Comparison of ENCODE assay signal across 1 cellular context in genomic region chr13:75478659-75479058, GRCh38.
TF ChIP-seq lines count a peak whose summit lies in the region.

No MANE protein-coding gene starts in this region.

TF ChIP-seq in HepG2, 621 proteins besides CTCF, POLR2A, EP300 and RAD21 (continued from another document and continues in another):
- TF ChIP-seq KIAA2018 (CRISPR knock-in tag; IDR thresholded peaks at IDR 0.05; ENCODE audit: borderline replicate concordance): no peak
- peak; percentile 27; the same call in 1 of the 2 replicates for TF ChIP-seq RXRA (CRISPR knock-in tag; IDR thresholded peaks at IDR 0.05)
- no peak for TF ChIP-seq ZNF225 (CRISPR knock-in tag; IDR thresholded peaks at IDR 0.05)
- TF ChIP-seq REL (CRISPR knock-in tag; conservative IDR thresholded peaks at IDR 0.05): no peak
- no peak for TF ChIP-seq NFIB (CRISPR knock-in tag; IDR thresholded peaks at IDR 0.05; ENCODE audit: borderline replicate concordance)
- TF ChIP-seq, protein P1, sequence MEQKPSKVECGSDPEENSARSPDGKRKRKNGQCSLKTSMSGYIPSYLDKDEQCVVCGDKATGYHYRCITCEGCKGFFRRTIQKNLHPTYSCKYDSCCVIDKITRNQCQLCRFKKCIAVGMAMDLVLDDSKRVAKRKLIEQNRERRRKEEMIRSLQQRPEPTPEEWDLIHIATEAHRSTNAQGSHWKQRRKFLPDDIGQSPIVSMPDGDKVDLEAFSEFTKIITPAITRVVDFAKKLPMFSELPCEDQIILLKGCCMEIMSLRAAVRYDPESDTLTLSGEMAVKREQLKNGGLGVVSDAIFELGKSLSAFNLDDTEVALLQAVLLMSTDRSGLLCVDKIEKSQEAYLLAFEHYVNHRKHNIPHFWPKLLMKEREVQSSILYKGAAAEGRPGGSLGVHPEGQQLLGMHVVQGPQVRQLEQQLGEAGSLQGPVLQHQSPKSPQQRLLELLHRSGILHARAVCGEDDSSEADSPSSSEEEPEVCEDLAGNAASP (CRISPR knock-in tag; IDR thresholded peaks at IDR 0.05; ENCODE audit: borderline replicate concordance): peak; percentile 41; the same call in 1 of the 2 replicates
- no peak for TF ChIP-seq ZNF766 (CRISPR knock-in tag; IDR thresholded peaks at IDR 0.05; ENCODE audit: borderline replicate concordance)
- TF ChIP-seq, protein P2, sequence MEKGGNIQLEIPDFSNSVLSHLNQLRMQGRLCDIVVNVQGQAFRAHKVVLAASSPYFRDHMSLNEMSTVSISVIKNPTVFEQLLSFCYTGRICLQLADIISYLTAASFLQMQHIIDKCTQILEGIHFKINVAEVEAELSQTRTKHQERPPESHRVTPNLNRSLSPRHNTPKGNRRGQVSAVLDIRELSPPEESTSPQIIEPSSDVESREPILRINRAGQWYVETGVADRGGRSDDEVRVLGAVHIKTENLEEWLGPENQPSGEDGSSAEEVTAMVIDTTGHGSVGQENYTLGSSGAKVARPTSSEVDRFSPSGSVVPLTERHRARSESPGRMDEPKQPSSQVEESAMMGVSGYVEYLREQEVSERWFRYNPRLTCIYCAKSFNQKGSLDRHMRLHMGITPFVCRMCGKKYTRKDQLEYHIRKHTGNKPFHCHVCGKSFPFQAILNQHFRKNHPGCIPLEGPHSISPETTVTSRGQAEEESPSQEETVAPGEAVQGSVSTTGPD (CRISPR knock-in tag; IDR thresholded peaks at IDR 0.05): no peak
- TF ChIP-seq, protein P3, sequence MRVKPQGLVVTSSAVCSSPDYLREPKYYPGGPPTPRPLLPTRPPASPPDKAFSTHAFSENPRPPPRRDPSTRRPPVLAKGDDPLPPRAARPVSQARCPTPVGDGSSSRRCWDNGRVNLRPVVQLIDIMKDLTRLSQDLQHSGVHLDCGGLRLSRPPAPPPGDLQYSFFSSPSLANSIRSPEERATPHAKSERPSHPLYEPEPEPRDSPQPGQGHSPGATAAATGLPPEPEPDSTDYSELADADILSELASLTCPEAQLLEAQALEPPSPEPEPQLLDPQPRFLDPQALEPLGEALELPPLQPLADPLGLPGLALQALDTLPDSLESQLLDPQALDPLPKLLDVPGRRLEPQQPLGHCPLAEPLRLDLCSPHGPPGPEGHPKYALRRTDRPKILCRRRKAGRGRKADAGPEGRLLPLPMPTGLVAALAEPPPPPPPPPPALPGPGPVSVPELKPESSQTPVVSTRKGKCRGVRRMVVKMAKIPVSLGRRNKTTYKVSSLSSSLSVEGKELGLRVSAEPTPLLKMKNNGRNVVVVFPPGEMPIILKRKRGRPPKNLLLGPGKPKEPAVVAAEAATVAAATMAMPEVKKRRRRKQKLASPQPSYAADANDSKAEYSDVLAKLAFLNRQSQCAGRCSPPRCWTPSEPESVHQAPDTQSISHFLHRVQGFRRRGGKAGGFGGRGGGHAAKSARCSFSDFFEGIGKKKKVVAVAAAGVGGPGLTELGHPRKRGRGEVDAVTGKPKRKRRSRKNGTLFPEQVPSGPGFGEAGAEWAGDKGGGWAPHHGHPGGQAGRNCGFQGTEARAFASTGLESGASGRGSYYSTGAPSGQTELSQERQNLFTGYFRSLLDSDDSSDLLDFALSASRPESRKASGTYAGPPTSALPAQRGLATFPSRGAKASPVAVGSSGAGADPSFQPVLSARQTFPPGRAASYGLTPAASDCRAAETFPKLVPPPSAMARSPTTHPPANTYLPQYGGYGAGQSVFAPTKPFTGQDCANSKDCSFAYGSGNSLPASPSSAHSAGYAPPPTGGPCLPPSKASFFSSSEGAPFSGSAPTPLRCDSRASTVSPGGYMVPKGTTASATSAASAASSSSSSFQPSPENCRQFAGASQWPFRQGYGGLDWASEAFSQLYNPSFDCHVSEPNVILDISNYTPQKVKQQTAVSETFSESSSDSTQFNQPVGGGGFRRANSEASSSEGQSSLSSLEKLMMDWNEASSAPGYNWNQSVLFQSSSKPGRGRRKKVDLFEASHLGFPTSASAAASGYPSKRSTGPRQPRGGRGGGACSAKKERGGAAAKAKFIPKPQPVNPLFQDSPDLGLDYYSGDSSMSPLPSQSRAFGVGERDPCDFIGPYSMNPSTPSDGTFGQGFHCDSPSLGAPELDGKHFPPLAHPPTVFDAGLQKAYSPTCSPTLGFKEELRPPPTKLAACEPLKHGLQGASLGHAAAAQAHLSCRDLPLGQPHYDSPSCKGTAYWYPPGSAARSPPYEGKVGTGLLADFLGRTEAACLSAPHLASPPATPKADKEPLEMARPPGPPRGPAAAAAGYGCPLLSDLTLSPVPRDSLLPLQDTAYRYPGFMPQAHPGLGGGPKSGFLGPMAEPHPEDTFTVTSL (CRISPR knock-in tag; IDR thresholded peaks at IDR 0.05; ENCODE audit: borderline replicate concordance): peak; percentile 69; the same call in 1 of the 2 replicates
- no peak for TF ChIP-seq ZMYM2 (CRISPR knock-in tag; IDR thresholded peaks at IDR 0.05)
- 0 out of 2 replicates have a peak, but pooled peaks have one; percentile 40 for TF ChIP-seq MEIS2 (CRISPR knock-in tag; IDR thresholded peaks at IDR 0.05)
- no peak for TF ChIP-seq KLF13 (CRISPR knock-in tag; IDR thresholded peaks at IDR 0.05)
- no peak for TF ChIP-seq CBX5 (CRISPR knock-in tag; IDR thresholded peaks at IDR 0.05; ENCODE audit: borderline replicate concordance)
- TF ChIP-seq, protein P4, sequence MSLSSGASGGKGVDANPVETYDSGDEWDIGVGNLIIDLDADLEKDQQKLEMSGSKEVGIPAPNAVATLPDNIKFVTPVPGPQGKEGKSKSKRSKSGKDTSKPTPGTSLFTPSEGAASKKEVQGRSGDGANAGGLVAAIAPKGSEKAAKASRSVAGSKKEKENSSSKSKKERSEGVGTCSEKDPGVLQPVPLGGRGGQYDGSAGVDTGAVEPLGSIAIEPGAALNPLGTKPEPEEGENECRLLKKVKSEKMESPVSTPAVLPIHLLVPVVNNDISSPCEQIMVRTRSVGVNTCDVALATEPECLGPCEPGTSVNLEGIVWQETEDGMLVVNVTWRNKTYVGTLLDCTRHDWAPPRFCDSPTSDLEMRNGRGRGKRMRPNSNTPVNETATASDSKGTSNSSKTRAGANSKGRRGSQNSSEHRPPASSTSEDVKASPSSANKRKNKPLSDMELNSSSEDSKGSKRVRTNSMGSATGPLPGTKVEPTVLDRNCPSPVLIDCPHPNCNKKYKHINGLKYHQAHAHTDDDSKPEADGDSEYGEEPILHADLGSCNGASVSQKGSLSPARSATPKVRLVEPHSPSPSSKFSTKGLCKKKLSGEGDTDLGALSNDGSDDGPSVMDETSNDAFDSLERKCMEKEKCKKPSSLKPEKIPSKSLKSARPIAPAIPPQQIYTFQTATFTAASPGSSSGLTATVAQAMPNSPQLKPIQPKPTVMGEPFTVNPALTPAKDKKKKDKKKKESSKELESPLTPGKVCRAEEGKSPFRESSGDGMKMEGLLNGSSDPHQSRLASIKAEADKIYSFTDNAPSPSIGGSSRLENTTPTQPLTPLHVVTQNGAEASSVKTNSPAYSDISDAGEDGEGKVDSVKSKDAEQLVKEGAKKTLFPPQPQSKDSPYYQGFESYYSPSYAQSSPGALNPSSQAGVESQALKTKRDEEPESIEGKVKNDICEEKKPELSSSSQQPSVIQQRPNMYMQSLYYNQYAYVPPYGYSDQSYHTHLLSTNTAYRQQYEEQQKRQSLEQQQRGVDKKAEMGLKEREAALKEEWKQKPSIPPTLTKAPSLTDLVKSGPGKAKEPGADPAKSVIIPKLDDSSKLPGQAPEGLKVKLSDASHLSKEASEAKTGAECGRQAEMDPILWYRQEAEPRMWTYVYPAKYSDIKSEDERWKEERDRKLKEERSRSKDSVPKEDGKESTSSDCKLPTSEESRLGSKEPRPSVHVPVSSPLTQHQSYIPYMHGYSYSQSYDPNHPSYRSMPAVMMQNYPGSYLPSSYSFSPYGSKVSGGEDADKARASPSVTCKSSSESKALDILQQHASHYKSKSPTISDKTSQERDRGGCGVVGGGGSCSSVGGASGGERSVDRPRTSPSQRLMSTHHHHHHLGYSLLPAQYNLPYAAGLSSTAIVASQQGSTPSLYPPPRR (CRISPR knock-in tag; IDR thresholded peaks at IDR 0.05; ENCODE audit: borderline replicate concordance): peak; percentile 83; the same call in 1 of the 2 replicates
- TF ChIP-seq BCL6 (CRISPR knock-in tag; IDR thresholded peaks at IDR 0.05): peak; percentile 80
- TF ChIP-seq HNF1A (IDR thresholded peaks at IDR 0.05; ENCODE audit: low read depth): peak; percentile 26; the same call in 1 of the 2 replicates
- no peak for TF ChIP-seq HNF1A (CRISPR knock-in tag; IDR thresholded peaks at IDR 0.05; ENCODE audit: borderline replicate concordance)
- TF ChIP-seq SOX6 (IDR thresholded peaks at IDR 0.05): no peak
- peak; percentile 91 for TF ChIP-seq SOX6 (CRISPR knock-in tag; IDR thresholded peaks at IDR 0.05)
